ENCODE assay signal across 14 cellular contexts in genomic region chr11:121566279-121567168, GRCh38.
A peak's percentile ranks its signal among the peaks of the same experiment; 100 is the strongest.
DNase-seq lines count a peak whose midpoint lies in the region; ATAC-seq, FAIRE-seq and TF ChIP-seq lines count a peak whose summit lies in the region.
"Had no signal": no experiment of that assay in that cellular context is flagged by ENCODE, and none has a peak within 500 bp of the region (broad histone marks: within the 10 kb centered on the region; RNA-seq: fewer than 3 reads in every experiment).

No MANE protein-coding gene starts in this region.

- intact Hi-C loops in CD14-positive monocyte (cut with micrococcal nuclease) (no loop called here), HepG2 (cut with micrococcal nuclease; ENCODE audit: unreplicated experiment) (no loop called here), left colon (cut with DNase I, micrococcal nuclease) (no loop called here)

- H3K4me2 ChIP-seq in HepG2 (ENCODE audit: low read depth, low read length): no peak overlapping the region

- peak overlapping the region; percentile 94 for H3K27ac ChIP-seq in HepG2 (ENCODE audit: extremely low read length, insufficient read depth, low read length)
- H3K27ac ChIP-seq: body of pancreas, SK-N-MC had no signal

- TF ChIP-seq RAD21 in HepG2 (CRISPR knock-in tag; IDR thresholded peaks at IDR 0.05): no peak

- H3K9me3 ChIP-seq in T-helper 17 cell (ENCODE audit: control insufficient read depth, low read length, poor library complexity, severe bottlenecking) (no peaks in the 10 kb centered on the region), HepG2 (ENCODE audit: low read length) (no peaks in the 10 kb centered on the region)
- H3K9me3 ChIP-seq: body of pancreas had no signal

- peaks cover 66% of the 10 kb centered on the region for H3K4me1 ChIP-seq in HepG2 (ENCODE audit: insufficient read depth, low read length)
- H3K4me1 ChIP-seq: body of pancreas had no signal

- ATAC-seq in T-helper 17 cell (no peak), HepG2 (no peak), left colon (no peak)
- ATAC-seq: body of pancreas had no signal

- H3K9me3 Mint-ChIP-seq in CD14-positive monocyte: no peaks in the 10 kb centered on the region

- no peak overlapping the region for H3K9ac ChIP-seq in HepG2 (ENCODE audit: insufficient read depth, low read depth, low read length)

- H3K4me3 Mint-ChIP-seq in CD14-positive monocyte (no peak overlapping the region), T-helper 17 cell (no peak overlapping the region)

- WGBS in HepG2 (ENCODE audit: low lambda C conversion rate): 89% methylated on average over 9 of the region's 9 CpGs

- H4K20me1 ChIP-seq in HepG2 (ENCODE audit: insufficient read depth, low read length): no peaks in the 10 kb centered on the region

- no peak for DNase-seq in CD14-positive monocyte (ENCODE audit: low spot score)
- peak; percentile 55 for DNase-seq in G401 (ENCODE audit: low spot score)
- no peak for DNase-seq in T-helper 17 cell
- DNase-seq in HepG2 (ENCODE audit: low spot score): no peak
- no peak for DNase-seq in HT-29 (ENCODE audit: low spot score)
- DNase-seq in left colon: no peak
- DNase-seq in foreskin melanocyte: no peak
- DNase-seq: activated CD4-positive, alpha-beta T cell treated with anti-CD3 and anti-CD28 coated beads, Interleukin-2, amount 50 U/mL, for 48 hours; activated effector memory CD4-positive, alpha-beta T cell treated with Interleukin-2 at 50 U/mL for 16 hours; body of pancreas; NCI-H1436 treated with DMSO at 0.1 percent for 48 hours; NCI-H510A had no signal

- H3K36me3 Mint-ChIP-seq in CD14-positive monocyte (peaks cover 85 to 93% of the 10 kb centered on the region in 2 donors), T-helper 17 cell (ENCODE audit: low read depth) (peaks cover 17% of the 10 kb centered on the region)

- FAIRE-seq in HepG2 (lab: Jason Lieb, UNC): no peak
- FAIRE-seq: TTC549 had no signal

- no peaks in the 10 kb centered on the region for H3K27me3 ChIP-seq in HepG2 (ENCODE audit: control insufficient read depth in 1 of 2, insufficient read depth in 2 of 2, low read length in 2 of 2)
- H3K27me3 ChIP-seq: body of pancreas had no signal

- in situ Hi-C loops in G401 (cut with HindIII; ENCODE audit: low sequenced_read_pairs) (no loop called here), HepG2 (cut with HindIII; ENCODE audit: extremely low pct_ligation_motif_present, low pct_unique_long_range_greater_than_20kb) (no loop called here)

- H3K27ac Mint-ChIP-seq in CD14-positive monocyte (peak overlapping the region in 4 of 7 donors; percentile 32 to 75 (median 64)), T-helper 17 cell (peak overlapping the region; percentile 77)

- TF ChIP-seq CTCF in CD14-positive monocyte (IDR thresholded peaks at IDR 0.05) (no peak), HepG2 (CRISPR knock-in tag; IDR thresholded peaks at IDR 0.05) (no peak)

- H3K4me1 Mint-ChIP-seq in CD14-positive monocyte (no peaks in the 10 kb centered on the region), T-helper 17 cell (peaks cover 16% of the 10 kb centered on the region)

- peaks cover 20 to 47% of the 10 kb centered on the region in 2 experiments for H3K36me3 ChIP-seq in HepG2 (replicated peaks in 1 of 2; ENCODE audit: control insufficient read depth in 1 of 2, insufficient read depth in 2 of 2, low read length in 2 of 2)

- CTCF ChIA-PET in HepG2 (lab: Yijun Ruan, JAX; ENCODE audit: low intra/inter-chr PET ratio, low total read pairs): no interaction called here

- H3K27me3 Mint-ChIP-seq in CD14-positive monocyte (ENCODE audit: low read depth in 3 of 3) (peaks cover 0 to 2% (median 2%) of the 10 kb centered on the region in 3 donors), T-helper 17 cell (no peaks in the 10 kb centered on the region)

- TF ChIP-seq EP300 in HepG2 (IDR thresholded peaks at IDR 0.05; ENCODE audit: low read depth in 2 of 2, low read length in 2 of 2): no peak
- no peak for TF ChIP-seq EP300 in HepG2 (CRISPR knock-in tag; IDR thresholded peaks at IDR 0.05; ENCODE audit: borderline replicate concordance)

- POLR2A ChIA-PET in HepG2 (lab: Yijun Ruan, JAX): interaction anchor here (4.0 kb wide), 1 partner anchor 115 kb away, joined by 21 read pairs; the partner anchor contains the start of genes SORL1 and SORL1-AS1

- TF ChIP-seq POLR2A in HepG2 (IDR thresholded peaks at IDR 0.05; ENCODE audit: insufficient read depth in 1 of 2, low read depth in 2 of 2, low read length in 2 of 2): no peak

- peaks cover 5% of the 10 kb centered on the region for H3K79me2 ChIP-seq in HepG2 (ENCODE audit: insufficient read depth, low read length)

- BruUV-seq in HepG2 (replicated peaks; lab: Mats Ljungman, UMichigan): no TSS peak

- H3K4me3 ChIP-seq in HepG2 (replicated peaks in 1 of 3; ENCODE audit: insufficient read depth in 1 of 3, low read depth in 2 of 3, low read length in 3 of 3): no peak overlapping the region
- H3K4me3 ChIP-seq: body of pancreas, SK-N-MC had no signal

- H2AFZ ChIP-seq in HepG2 (ENCODE audit: low read length): no peak overlapping the region

TF ChIP-seq in HepG2, 621 proteins besides CTCF, POLR2A, EP300 and RAD21:
- TF ChIP-seq ZMYM3 (CRISPR knock-in tag; IDR thresholded peaks at IDR 0.05) (no peak), ZNF121 (CRISPR knock-in tag; IDR thresholded peaks at IDR 0.05) (peak; percentile 59), ZNF687 (CRISPR knock-in tag; IDR thresholded peaks at IDR 0.05) (peak; percentile 36)
